27 cellular contexts compared by ENCODE assay signal in the genomic region with DNA sequence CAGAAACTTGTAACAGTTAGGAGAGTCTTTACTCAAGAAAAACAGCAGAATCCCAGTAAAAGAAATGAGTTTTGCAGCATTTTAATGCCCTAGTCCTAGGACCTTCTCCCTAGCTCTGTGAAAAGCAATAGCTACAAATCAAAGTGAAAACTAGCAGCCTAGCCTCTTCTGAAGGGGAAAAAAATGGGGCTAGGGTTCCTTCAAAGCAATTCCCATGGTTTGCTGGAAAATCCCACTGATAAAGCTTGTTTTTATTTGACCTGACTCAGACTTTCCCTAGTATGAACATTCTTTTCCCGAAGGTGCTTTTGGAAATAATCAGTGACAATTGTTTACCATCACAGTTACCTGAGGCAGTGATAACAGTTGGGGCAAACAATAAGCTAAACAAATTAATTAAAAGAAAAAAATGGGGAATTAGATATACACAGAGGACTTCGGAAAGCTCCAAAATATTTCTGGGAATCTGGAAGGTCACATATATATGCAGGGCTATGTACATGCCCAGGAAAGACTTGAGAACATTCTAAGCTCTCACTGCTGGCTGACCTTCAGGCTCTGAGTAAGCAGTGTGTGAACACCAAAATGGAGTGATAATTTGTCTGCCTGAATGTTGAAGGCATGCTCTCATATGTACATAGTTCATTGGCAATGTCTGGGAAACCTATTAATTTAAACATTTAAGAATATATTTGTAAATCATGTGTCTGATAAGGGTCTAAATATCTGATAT.
"Had no signal": no experiment of that assay in that cellular context is flagged by ENCODE, and none has a peak within 500 bp of the region (broad histone marks: within the 10 kb centered on the region; RNA-seq: fewer than 3 reads in every experiment).

No MANE protein-coding gene starts in this region.

- H3K9me3 ChIP-seq: esophagus muscularis mucosa, gastroesophageal sphincter, lower lobe of right lung, right lobe of liver, suprapubic skin had no signal

- H3K36me3 ChIP-seq: cardiac muscle cell, esophagus muscularis mucosa, gastroesophageal sphincter, lower lobe of right lung, right lobe of liver, stomach, suprapubic skin, tibial nerve had no signal

- H3K4me1 ChIP-seq: body of pancreas, gastroesophageal sphincter, lower lobe of right lung, parathyroid adenoma, right lobe of liver, suprapubic skin, tibial nerve had no signal

- H3K4me3 ChIP-seq: body of pancreas, cardiac muscle cell, dorsolateral prefrontal cortex, esophagus muscularis mucosa, gastroesophageal sphincter, lower lobe of right lung, right lobe of liver, stomach, suprapubic skin, tibial nerve had no signal

- H3K9me3 Mint-ChIP-seq: activated B cell treated with CpG ODN at 0.5 μM for 24 hours; activated CD4-positive, alpha-beta memory T cell treated with anti-CD3 and anti-CD28 coated beads for 36 hours had no signal

- H3K27me3 Mint-ChIP-seq: activated B cell treated with CpG ODN at 0.5 μM for 24 hours; activated CD4-positive, alpha-beta memory T cell treated with anti-CD3 and anti-CD28 coated beads for 36 hours; activated naive CD8-positive, alpha-beta T cell treated with anti-CD3 and anti-CD28 coated beads, Interleukin-2, amount 10 ng/mL, durations not matched to agents 7 days and 5 days; effector memory CD8-positive, alpha-beta T cell; stimulated activated memory B cell treated with anti-CD40 and anti-IgM and Interleukin-4, amounts not matched to agents 10 μg/mL and 1 μg/mL and 100 μg/mL, for 72 hours; T-helper 17 cell had no signal

- H3K27ac ChIP-seq: body of pancreas, cardiac muscle cell, dorsolateral prefrontal cortex, esophagus muscularis mucosa, gastroesophageal sphincter, lower lobe of right lung, parathyroid adenoma, right lobe of liver, stomach, suprapubic skin, tibial nerve had no signal

- H3K4me1 Mint-ChIP-seq: activated B cell treated with CpG ODN at 0.5 μM for 24 hours; activated naive CD8-positive, alpha-beta T cell treated with anti-CD3 and anti-CD28 coated beads, Interleukin-2, amount 10 ng/mL, durations not matched to agents 7 days and 5 days; nephron progenitor cell; stimulated activated memory B cell treated with anti-CD40 and anti-IgM and Interleukin-4, amounts not matched to agents 10 μg/mL and 1 μg/mL and 100 μg/mL, for 72 hours; T-helper 17 cell had no signal

- H3K4me3 Mint-ChIP-seq: activated B cell treated with CpG ODN at 0.5 μM for 24 hours; activated CD4-positive, alpha-beta memory T cell treated with anti-CD3 and anti-CD28 coated beads for 36 hours; activated naive CD4-positive, alpha-beta T cell treated with anti-CD3 and anti-CD28 coated beads for 36 hours; activated naive CD8-positive, alpha-beta T cell treated with anti-CD3 and anti-CD28 coated beads, Interleukin-2, amount 10 ng/mL, durations not matched to agents 7 days and 5 days; effector memory CD8-positive, alpha-beta T cell; nephron progenitor cell; stimulated activated memory B cell treated with anti-CD40 and anti-IgM and Interleukin-4, amounts not matched to agents 10 μg/mL and 1 μg/mL and 100 μg/mL, for 72 hours; T-helper 17 cell had no signal

- H3K27me3 ChIP-seq: body of pancreas, cardiac muscle cell, dorsolateral prefrontal cortex, esophagus muscularis mucosa, gastroesophageal sphincter, right lobe of liver, stomach, suprapubic skin, tibial nerve had no signal

- H3K36me3 Mint-ChIP-seq: activated CD4-positive, alpha-beta memory T cell treated with anti-CD3 and anti-CD28 coated beads for 36 hours; activated naive CD8-positive, alpha-beta T cell treated with anti-CD3 and anti-CD28 coated beads, Interleukin-2, amount 10 ng/mL, durations not matched to agents 7 days and 5 days; stimulated activated memory B cell treated with anti-CD40 and anti-IgM and Interleukin-4, amounts not matched to agents 10 μg/mL and 1 μg/mL and 100 μg/mL, for 72 hours had no signal

- ATAC-seq: body of pancreas; effector memory CD8-positive, alpha-beta T cell; gastroesophageal sphincter; lower lobe of right lung; right lobe of liver; stimulated activated memory B cell treated with anti-CD40 and anti-IgM and Interleukin-4, amounts not matched to agents 10 μg/mL and 1 μg/mL and 100 μg/mL, for 72 hours; T-helper 17 cell had no signal

- DNase-seq: activated B cell treated with CpG ODN at 0.5 μM for 24 hours; activated CD4-positive, alpha-beta memory T cell treated with anti-CD3 and anti-CD28 coated beads for 36 hours; activated CD4-positive, alpha-beta T cell treated with anti-CD3 and anti-CD28 coated beads for 4 hours; activated naive CD4-positive, alpha-beta T cell treated with anti-CD3 and anti-CD28 coated beads for 36 hours; activated naive CD8-positive, alpha-beta T cell treated with anti-CD3 and anti-CD28 coated beads, Interleukin-2, amount 10 ng/mL, durations not matched to agents 7 days and 5 days; activated T-cell treated with anti-CD3 and anti-CD28 coated beads, Interleukin-2, amount 50 U/mL, for 48 hours; amygdala; body of pancreas; dorsolateral prefrontal cortex; effector memory CD8-positive, alpha-beta T cell; head of caudate nucleus; islet precursor cell; lower lobe of right lung; nephron progenitor cell; right lobe of liver; small intestine; stimulated activated CD4-positive, alpha-beta T cell treated with anti-CD3 and anti-CD28 coated beads, Interleukin-15, amount 100 ng/mL, for 24 hours; stomach; SW 1271; T-helper 17 cell had no signal

- H3K9ac ChIP-seq: parathyroid adenoma had no signal

- H3K79me2 ChIP-seq: parathyroid adenoma had no signal

- FAIRE-seq: small intestine had no signal

- H2AFZ ChIP-seq: parathyroid adenoma had no signal

- H3K27ac Mint-ChIP-seq: activated B cell treated with CpG ODN at 0.5 μM for 24 hours; activated CD4-positive, alpha-beta memory T cell treated with anti-CD3 and anti-CD28 coated beads for 36 hours; activated naive CD4-positive, alpha-beta T cell treated with anti-CD3 and anti-CD28 coated beads for 36 hours; activated naive CD8-positive, alpha-beta T cell treated with anti-CD3 and anti-CD28 coated beads, Interleukin-2, amount 10 ng/mL, durations not matched to agents 7 days and 5 days; effector memory CD8-positive, alpha-beta T cell; nephron progenitor cell; stimulated activated memory B cell treated with anti-CD40 and anti-IgM and Interleukin-4, amounts not matched to agents 10 μg/mL and 1 μg/mL and 100 μg/mL, for 72 hours; T-helper 17 cell had no signal
